In the genomic region with DNA sequence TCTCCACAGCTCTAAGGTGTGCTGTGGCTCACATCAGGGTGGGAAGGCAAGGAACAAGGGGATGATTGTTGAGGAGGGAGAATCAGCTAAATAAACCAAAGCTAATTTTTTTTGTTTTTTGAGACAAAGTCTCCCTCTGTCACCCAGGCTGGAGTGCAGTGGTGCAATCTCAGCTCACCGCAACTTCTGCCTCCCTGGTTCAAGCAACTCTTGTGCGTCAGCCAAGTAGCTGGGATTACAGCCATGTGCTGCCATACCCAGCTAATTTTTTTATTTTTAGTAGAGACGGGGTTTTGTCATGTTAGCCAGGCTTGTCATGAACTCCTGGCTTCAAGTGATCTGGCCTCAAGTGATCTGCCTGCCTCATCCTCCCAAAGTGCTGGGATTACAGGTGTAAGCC, we compare ENCODE assay signal across 5 cellular contexts. TPM values are rescaled to one million over a fixed set of nuclear protein-coding genes. Genes with fewer than 3 reads are reported as not detected.
"Had no signal": no experiment of that assay in that cellular context is flagged by ENCODE, and none has a peak within 500 bp of the region (broad histone marks: within the 10 kb centered on the region; RNA-seq: fewer than 3 reads in every experiment).

No MANE protein-coding gene starts in this region.

RNA-seq across cellular contexts. Expression of a gene that starts 46.7 kb away (rescaled TPM):
- total RNA-seq: activated CD4-positive, alpha-beta T cell treated with anti-CD3 and anti-CD28 coated beads, Interleukin-2, amount 10 ng/mL, durations not matched to agents 7 days and 5 days; activated CD8-positive, alpha-beta memory T cell treated with anti-CD3 and anti-CD28 coated beads, Interleukin-2, amount 10 ng/mL, durations not matched to agents 7 days and 5 days; activated CD8-positive, alpha-beta T cell treated with anti-CD3 and anti-CD28 coated beads for 36 hours; natural killer cell treated with Interleukin-12 subunit alpha and Interleukin-12 subunit beta and Interleukin-15 and Interleukin-18, amount 100 ng/mL, for 72 hours; T-helper 2 cell treated with Interferon-gamma antibody and Interleukin-4, amounts not matched to agents 100 ng/mL and 5 ng/mL, for 36 hours had no signal
